In genomic region chr21:44043613-44044012, GRCh38 we compare ENCODE assay signal across 19 cellular contexts. TPM values are rescaled to one million over a fixed set of nuclear protein-coding genes. Genes with fewer than 3 reads are reported as not detected.
DNase-seq lines count a peak whose midpoint lies in the region; ATAC-seq and TF ChIP-seq lines count a peak whose summit lies in the region.
"Had no signal": no experiment of that assay in that cellular context is flagged by ENCODE, and none has a peak within 500 bp of the region (broad histone marks: within the 10 kb centered on the region; RNA-seq: fewer than 3 reads in every experiment).

No MANE protein-coding gene starts in this region.

- H3K27ac ChIP-seq in neural progenitor cell (peak overlapping the region; percentile 10), breast epithelium (no peak overlapping the region)
- H3K27ac ChIP-seq: esophagus muscularis mucosa, left ventricle myocardium inferior, right atrium auricular region, testis had no signal

- peaks cover 21% of the 10 kb centered on the region for H3K4me1 Mint-ChIP-seq in activated T-cell treated with anti-CD3 and anti-CD28 coated beads, Interleukin-2, amount 50 U/mL, for 24 hours (ENCODE audit: low read depth)
- H3K4me1 Mint-ChIP-seq in activated naive CD8-positive, alpha-beta T cell treated with anti-CD3 and anti-CD28 coated beads for 36 hours, result peaks cover 14% of the 10 kb centered on the region
- H3K4me1 Mint-ChIP-seq in neural progenitor cell (no peaks in the 10 kb centered on the region), progenitor cell of endocrine pancreas (ENCODE audit: low read depth) (no peaks in the 10 kb centered on the region)

- H4K20me1 ChIP-seq in neural progenitor cell (ENCODE audit: low read depth), result peaks cover 2% of the 10 kb centered on the region

- H3K27me3 ChIP-seq in neural progenitor cell (no peaks in the 10 kb centered on the region), breast epithelium (no peaks in the 10 kb centered on the region)
- H3K27me3 ChIP-seq: esophagus muscularis mucosa, right atrium auricular region, testis had no signal

- H3F3A ChIP-seq in neural progenitor cell (ENCODE audit: low read depth), result no peaks in the 10 kb centered on the region

- H3K9me3 Mint-ChIP-seq in activated T-cell treated with anti-CD3 and anti-CD28 coated beads, Interleukin-2, amount 50 U/mL, for 24 hours, result no peaks in the 10 kb centered on the region
- no peaks in the 10 kb centered on the region for H3K9me3 Mint-ChIP-seq in activated naive CD8-positive, alpha-beta T cell treated with anti-CD3 and anti-CD28 coated beads for 36 hours
- no peaks in the 10 kb centered on the region for H3K9me3 Mint-ChIP-seq in neural progenitor cell
- H3K9me3 Mint-ChIP-seq in progenitor cell of endocrine pancreas (ENCODE audit: low read depth), result no peaks in the 10 kb centered on the region
- H3K9me3 Mint-ChIP-seq: central memory CD8-positive, alpha-beta T cell had no signal

- no peak overlapping the region for H3K4me3 Mint-ChIP-seq in activated T-cell treated with anti-CD3 and anti-CD28 coated beads, Interleukin-2, amount 50 U/mL, for 24 hours
- no peak overlapping the region for H3K4me3 Mint-ChIP-seq in activated naive CD8-positive, alpha-beta T cell treated with anti-CD3 and anti-CD28 coated beads for 36 hours
- H3K4me3 Mint-ChIP-seq in neural progenitor cell (no peak overlapping the region), progenitor cell of endocrine pancreas (ENCODE audit: low read depth) (no peak overlapping the region)
- H3K4me3 Mint-ChIP-seq: central memory CD8-positive, alpha-beta T cell had no signal

- no peaks in the 10 kb centered on the region for H3K27me3 Mint-ChIP-seq in activated T-cell treated with anti-CD3 and anti-CD28 coated beads, Interleukin-2, amount 50 U/mL, for 24 hours
- no peaks in the 10 kb centered on the region for H3K27me3 Mint-ChIP-seq in activated naive CD8-positive, alpha-beta T cell treated with anti-CD3 and anti-CD28 coated beads for 36 hours
- H3K27me3 Mint-ChIP-seq in neural progenitor cell (ENCODE audit: insufficient read depth, low read depth) (no peaks in the 10 kb centered on the region), progenitor cell of endocrine pancreas (no peaks in the 10 kb centered on the region)
- H3K27me3 Mint-ChIP-seq: central memory CD8-positive, alpha-beta T cell had no signal

- DNase-seq in activated T-cell treated with anti-CD3 and anti-CD28 coated beads, Interleukin-2, amount 50 U/mL, for 24 hours, result no peak
- DNase-seq in activated T-cell treated with anti-CD3 and anti-CD28 coated beads, Interleukin-2, amount 50 U/mL, for 1 hour, result no peak
- DNase-seq in NAMALWA (ENCODE audit: low spot score) (peak; percentile 41), neural progenitor cell (ENCODE audit: low spot score) (no peak), progenitor cell of endocrine pancreas (ENCODE audit: low spot score, unreplicated experiment) (no peak), breast epithelium (ENCODE audit: low spot score in 2 of 2) (no peak)
- DNase-seq in activated naive CD8-positive, alpha-beta T cell treated with anti-CD3 and anti-CD28 coated beads for 36 hours, result no peak
- DNase-seq: anterior cingulate cortex, DMS53, left ventricle myocardium inferior, NCI-H1092 treated with DMSO at 0.1 percent for 48 hours, NCI-H2107, SHP77 treated with DMSO at 0.1 percent for 48 hours, testis had no signal

- H3K4me1 ChIP-seq in neural progenitor cell (no peaks in the 10 kb centered on the region), breast epithelium (no peaks in the 10 kb centered on the region)
- H3K4me1 ChIP-seq: esophagus muscularis mucosa, left ventricle myocardium inferior, right atrium auricular region, testis had no signal

- H3K4me3 ChIP-seq in neural progenitor cell (no peak overlapping the region), breast epithelium (no peak overlapping the region)
- H3K4me3 ChIP-seq: esophagus muscularis mucosa, left ventricle myocardium inferior, right atrium auricular region, testis had no signal

- H3K36me3 ChIP-seq in neural progenitor cell (no peaks in the 10 kb centered on the region), breast epithelium (peaks cover 4% of the 10 kb centered on the region)

- no peak for TF ChIP-seq POLR2A in breast epithelium (IDR thresholded peaks at IDR 0.05)

- H3K9me3 ChIP-seq in neural progenitor cell (ENCODE audit: low read depth), result no peaks in the 10 kb centered on the region
- no peaks in the 10 kb centered on the region for H3K9me3 ChIP-seq in breast epithelium
- H3K9me3 ChIP-seq: esophagus muscularis mucosa, left ventricle myocardium inferior, right atrium auricular region, testis had no signal

- H3K27ac Mint-ChIP-seq in activated T-cell treated with anti-CD3 and anti-CD28 coated beads, Interleukin-2, amount 50 U/mL, for 24 hours, result peak overlapping the region; percentile 51
- peak overlapping the region; percentile 16 for H3K27ac Mint-ChIP-seq in activated naive CD8-positive, alpha-beta T cell treated with anti-CD3 and anti-CD28 coated beads for 36 hours
- H3K27ac Mint-ChIP-seq in neural progenitor cell, result no peak overlapping the region
- H3K27ac Mint-ChIP-seq in progenitor cell of endocrine pancreas, result no peak overlapping the region

- no peak overlapping the region for H3K9ac ChIP-seq in neural progenitor cell

- H3K79me2 ChIP-seq in neural progenitor cell (ENCODE audit: low read depth), result peaks cover 51% of the 10 kb centered on the region

- intact Hi-C loops in breast epithelium (cut with DNase I; ENCODE audit: low total_unique reads), result no loop called here

- H2AFZ ChIP-seq in neural progenitor cell (replicated peaks), result no peak overlapping the region

- H3K4me2 ChIP-seq in neural progenitor cell, result no peak overlapping the region

- TF ChIP-seq CTCF in neural progenitor cell (IDR thresholded peaks at IDR 0.05) (no peak), progenitor cell of endocrine pancreas (IDR thresholded peaks at IDR 0.05; ENCODE audit: unreplicated experiment) (no peak), breast epithelium (IDR thresholded peaks at IDR 0.05) (no peak)

- no peak for ATAC-seq in GM21528 (IDR thresholded peaks at IDR 0.05; ENCODE audit: low FRiP score, unreplicated experiment)
- ATAC-seq: activated CD4-positive, CD25-positive, alpha-beta regulatory T cell treated with anti-CD3 and anti-CD28 coated beads, Interleukin-2, amount 50 U/mL, for 24 hours had no signal

- peaks cover 74% of the 10 kb centered on the region for H3K36me3 Mint-ChIP-seq in activated T-cell treated with anti-CD3 and anti-CD28 coated beads, Interleukin-2, amount 50 U/mL, for 24 hours (ENCODE audit: low read depth)
- H3K36me3 Mint-ChIP-seq in activated naive CD8-positive, alpha-beta T cell treated with anti-CD3 and anti-CD28 coated beads for 36 hours, result peaks cover 18% of the 10 kb centered on the region
- H3K36me3 Mint-ChIP-seq in neural progenitor cell, result peaks cover 14% of the 10 kb centered on the region
- H3K36me3 Mint-ChIP-seq in progenitor cell of endocrine pancreas (ENCODE audit: insufficient read depth), result peaks cover 8% of the 10 kb centered on the region

RNA-seq across cellular contexts. Expression of gene TRAPPC10, which starts 31.5 kb away (rescaled TPM):
- 10 to 100 TPM; 42.4 to 44.4 TPM for total RNA-seq in activated naive CD8-positive, alpha-beta T cell treated with anti-CD3 and anti-CD28 coated beads for 36 hours
- total RNA-seq in neural progenitor cell (ENCODE audit: low replicate concordance), result 19.8 and 23.2 TPM in 2 replicates
- total RNA-seq in progenitor cell of endocrine pancreas, result 40.4 and 42.7 TPM in 2 replicates
- 10 to 100 TPM; 27.4 to 35.0 (median 31.1) TPM for total RNA-seq in breast epithelium

Comparison
In these comparisons a context has a peak if more than half of its experiments do, and no peak if none do; other contexts are left out.
1. H3K27ac Mint-ChIP-seq: peak in activated T-cell treated with anti-CD3 and anti-CD28 coated beads, Interleukin-2, amount 50 U/mL, for 24 hours (single experiment) and activated naive CD8-positive, alpha-beta T cell treated with anti-CD3 and anti-CD28 coated beads for 36 hours (single experiment); none in neural progenitor cell (single experiment) and progenitor cell of endocrine pancreas (single experiment).